Comparison of ENCODE assay signal across 14 cellular contexts in the genomic region with DNA sequence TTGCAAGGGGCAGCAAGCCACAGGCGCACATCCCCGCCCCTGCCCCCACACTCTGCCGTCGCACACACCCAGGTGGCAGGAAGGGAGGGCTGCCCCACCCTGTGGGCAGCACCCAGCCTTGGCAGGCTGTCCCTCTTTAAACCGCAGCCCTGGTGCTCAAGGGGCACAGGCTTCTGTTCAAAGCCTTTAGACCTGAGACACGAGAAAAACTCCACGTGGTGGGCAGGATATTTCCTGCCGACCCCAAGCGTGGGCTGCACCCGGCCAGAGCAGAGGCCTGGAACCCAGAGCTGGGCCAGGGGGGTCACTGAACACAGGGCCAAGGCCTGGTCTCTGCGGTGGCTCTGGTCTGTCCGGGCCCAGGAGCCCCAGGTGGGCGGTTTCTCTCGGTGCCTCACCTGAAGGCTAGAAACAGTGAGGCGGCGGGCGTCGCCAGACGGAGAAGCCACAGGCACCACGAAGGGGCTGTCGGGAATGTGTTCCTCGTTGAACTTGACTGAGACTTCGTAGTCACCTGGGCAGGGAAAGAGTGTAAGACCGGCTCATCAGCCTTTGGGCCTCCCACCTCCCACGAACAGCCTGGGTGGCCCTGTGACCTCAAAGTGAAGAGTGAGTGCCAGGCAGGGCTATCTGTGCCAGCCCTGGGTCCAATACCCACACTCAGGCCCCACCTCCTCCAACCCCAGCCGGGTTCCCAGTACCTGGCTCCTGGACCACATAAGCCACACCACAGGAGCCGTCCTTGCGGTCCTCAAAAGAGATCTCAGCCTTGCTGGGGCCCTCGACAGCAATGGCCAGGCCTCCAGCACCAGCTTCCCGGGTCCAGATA. TPM values are rescaled to one million over a fixed set of nuclear protein-coding genes. Genes with fewer than 3 reads are reported as not detected.
DNase-seq lines count a peak whose midpoint lies in the region; ATAC-seq lines count a peak whose summit lies in the region.
"Had no signal": no experiment of that assay in that cellular context is flagged by ENCODE, and none has a peak within 500 bp of the region (broad histone marks: within the 10 kb centered on the region; RNA-seq: fewer than 3 reads in every experiment).

No MANE protein-coding gene starts in this region.

- H3K27ac Mint-ChIP-seq in activated CD4-positive, alpha-beta T cell treated with anti-CD3 and anti-CD28 coated beads for 36 hours = peak overlapping the region; percentile 13
- peak overlapping the region; percentile 57 for H3K27ac Mint-ChIP-seq in T-helper 1 cell treated with Interleukin-12 subunit alpha and Interleukin-12 subunit beta and Interleukin-4 antibody, amounts not matched to agents 30 μg/mL and 1 μg/mL, for 36 hours
- peak overlapping the region; percentile 41 for H3K27ac Mint-ChIP-seq in dendritic cell treated with granulocyte-macrophage colony-stimulating factor and Interleukin-4, amounts not matched to agents 40 ng/mL and 50 ng/mL, for 4 days
- H3K27ac Mint-ChIP-seq: brain had no signal

- H3K4me1 ChIP-seq in rectal smooth muscle tissue (ENCODE audit: control insufficient read depth, insufficient read depth, low read length) = no peaks in the 10 kb centered on the region

- H3K4me3 ChIP-seq in rectal smooth muscle tissue (ENCODE audit: low read length) = no peak overlapping the region

- H3K4me3 Mint-ChIP-seq in activated CD4-positive, alpha-beta T cell treated with anti-CD3 and anti-CD28 coated beads for 36 hours = no peak overlapping the region
- H3K4me3 Mint-ChIP-seq in T-helper 1 cell treated with Interleukin-12 subunit alpha and Interleukin-12 subunit beta and Interleukin-4 antibody, amounts not matched to agents 30 μg/mL and 1 μg/mL, for 36 hours = no peak overlapping the region
- H3K4me3 Mint-ChIP-seq in dendritic cell treated with granulocyte-macrophage colony-stimulating factor and Interleukin-4, amounts not matched to agents 40 ng/mL and 50 ng/mL, for 4 days = no peak overlapping the region
- H3K4me3 Mint-ChIP-seq: brain had no signal

- POLR2A ChIA-PET in activated CD4-positive, alpha-beta T cell treated with anti-CD3 and anti-CD28 coated beads for 36 hours (lab: Charles Lee) = no interaction called here

- H3K9me3 Mint-ChIP-seq in activated CD4-positive, alpha-beta T cell treated with anti-CD3 and anti-CD28 coated beads for 36 hours (ENCODE audit: low read depth) = no peaks in the 10 kb centered on the region
- H3K9me3 Mint-ChIP-seq in T-helper 1 cell treated with Interleukin-12 subunit alpha and Interleukin-12 subunit beta and Interleukin-4 antibody, amounts not matched to agents 30 μg/mL and 1 μg/mL, for 36 hours = no peaks in the 10 kb centered on the region
- H3K9me3 Mint-ChIP-seq in dendritic cell treated with granulocyte-macrophage colony-stimulating factor and Interleukin-4, amounts not matched to agents 40 ng/mL and 50 ng/mL, for 4 days = no peaks in the 10 kb centered on the region

- no peak for DNase-seq in activated CD4-positive, alpha-beta T cell treated with anti-CD3 and anti-CD28 coated beads for 36 hours
- DNase-seq in activated CD4-positive, alpha-beta T cell treated with anti-CD3 and anti-CD28 coated beads for 1 hour = no peak
- DNase-seq in NCI-H1417 treated with DMSO at 0.1 percent for 48 hours (lab: John Stamatoyannopoulos, UW) (no peak), ecto neural progenitor cell (ENCODE audit: low spot score) (no peak)
- DNase-seq: DMS153, NCI-H446, SIG-M5 had no signal

- H3K9ac ChIP-seq in rectal smooth muscle tissue (ENCODE audit: low read length) = no peak overlapping the region

- peak overlapping the region; percentile 55 for H3K27ac ChIP-seq in rectal smooth muscle tissue (ENCODE audit: low read depth, low read length)
- H3K27ac ChIP-seq: HL-60 had no signal

- H3K36me3 Mint-ChIP-seq in activated CD4-positive, alpha-beta T cell treated with anti-CD3 and anti-CD28 coated beads for 36 hours (ENCODE audit: low read depth) = peaks cover 9% of the 10 kb centered on the region
- H3K36me3 Mint-ChIP-seq in T-helper 1 cell treated with Interleukin-12 subunit alpha and Interleukin-12 subunit beta and Interleukin-4 antibody, amounts not matched to agents 30 μg/mL and 1 μg/mL, for 36 hours (ENCODE audit: low read depth) = peaks cover 17% of the 10 kb centered on the region
- H3K36me3 Mint-ChIP-seq in dendritic cell treated with granulocyte-macrophage colony-stimulating factor and Interleukin-4, amounts not matched to agents 40 ng/mL and 50 ng/mL, for 4 days (ENCODE audit: low read depth) = peaks cover 93% of the 10 kb centered on the region

- H3K27me3 Mint-ChIP-seq in activated CD4-positive, alpha-beta T cell treated with anti-CD3 and anti-CD28 coated beads for 36 hours = no peaks in the 10 kb centered on the region
- no peaks in the 10 kb centered on the region for H3K27me3 Mint-ChIP-seq in T-helper 1 cell treated with Interleukin-12 subunit alpha and Interleukin-12 subunit beta and Interleukin-4 antibody, amounts not matched to agents 30 μg/mL and 1 μg/mL, for 36 hours (ENCODE audit: low read depth)
- no peaks in the 10 kb centered on the region for H3K27me3 Mint-ChIP-seq in dendritic cell treated with granulocyte-macrophage colony-stimulating factor and Interleukin-4, amounts not matched to agents 40 ng/mL and 50 ng/mL, for 4 days
- H3K27me3 Mint-ChIP-seq: brain had no signal

- intact Hi-C loops in activated CD4-positive, alpha-beta T cell treated with anti-CD3 and anti-CD28 coated beads for 36 hours (cut with DNase I, micrococcal nuclease) = no loop called here
- intact Hi-C loops in dendritic cell treated with granulocyte-macrophage colony-stimulating factor and Interleukin-4, amounts not matched to agents 40 ng/mL and 50 ng/mL, for 4 days (cut with micrococcal nuclease) = no loop called here

- peaks cover 26% of the 10 kb centered on the region for H3K4me1 Mint-ChIP-seq in activated CD4-positive, alpha-beta T cell treated with anti-CD3 and anti-CD28 coated beads for 36 hours
- peaks cover 11% of the 10 kb centered on the region for H3K4me1 Mint-ChIP-seq in T-helper 1 cell treated with Interleukin-12 subunit alpha and Interleukin-12 subunit beta and Interleukin-4 antibody, amounts not matched to agents 30 μg/mL and 1 μg/mL, for 36 hours (ENCODE audit: low read depth)
- H3K4me1 Mint-ChIP-seq in dendritic cell treated with granulocyte-macrophage colony-stimulating factor and Interleukin-4, amounts not matched to agents 40 ng/mL and 50 ng/mL, for 4 days (ENCODE audit: low read depth) = peaks cover 37% of the 10 kb centered on the region

- no peaks in the 10 kb centered on the region for H3K27me3 ChIP-seq in rectal smooth muscle tissue (ENCODE audit: control insufficient read depth, insufficient read depth, low read length)

- peaks cover 41% of the 10 kb centered on the region for H3K36me3 ChIP-seq in rectal smooth muscle tissue (ENCODE audit: control insufficient read depth, insufficient read depth, low read length)

- ATAC-seq in activated CD4-positive, alpha-beta T cell treated with anti-CD3 and anti-CD28 coated beads for 36 hours = no peak
- ATAC-seq in HG03196 (IDR thresholded peaks at IDR 0.05; ENCODE audit: unreplicated experiment) = no peak

- CTCF ChIA-PET in activated CD4-positive, alpha-beta T cell treated with anti-CD3 and anti-CD28 coated beads for 36 hours (lab: Charles Lee) = no interaction called here

RNA-seq across cellular contexts. Expression of a gene that starts 23.0 kb away (rescaled TPM):
- 1,000 to 10,000 TPM in 1 of 2 experiments, 100 to 1,000 TPM in 1; 891 to 1,083 TPM for total RNA-seq in activated CD4-positive, alpha-beta T cell treated with anti-CD3 and anti-CD28 coated beads for 36 hours

RNA-seq across cellular contexts. Expression of a gene that starts 27.7 kb away (rescaled TPM):
- total RNA-seq in activated CD4-positive, alpha-beta T cell treated with anti-CD3 and anti-CD28 coated beads for 36 hours = 10 to 100 TPM; 75.9 to 89.4 TPM

RNA-seq across cellular contexts. Expression of a gene that starts 46.8 kb away (rescaled TPM):
- 1,000 to 10,000 TPM; 1,286 to 2,705 TPM for total RNA-seq in activated CD4-positive, alpha-beta T cell treated with anti-CD3 and anti-CD28 coated beads for 36 hours

RNA-seq across cellular contexts. Expression of a gene that starts 55.8 kb away (rescaled TPM):
- total RNA-seq in activated CD4-positive, alpha-beta T cell treated with anti-CD3 and anti-CD28 coated beads for 36 hours = under 1 TPM in 1 of 2 experiments, not detected in 1; 0.23 TPM
- total RNA-seq: A172 had no signal

RNA-seq across cellular contexts. Expression of a gene that starts 56.5 kb away (rescaled TPM):
- not detected for total RNA-seq in activated CD4-positive, alpha-beta T cell treated with anti-CD3 and anti-CD28 coated beads for 36 hours
- total RNA-seq: A172 had no signal
